In genomic region chr7:5296627-5297226, GRCh38 we compare ENCODE assay signal across 8 cellular contexts. TPM values are rescaled to one million over a fixed set of nuclear protein-coding genes. Genes with fewer than 3 reads are reported as not detected.
DNase-seq lines count a peak whose midpoint lies in the region; ATAC-seq and TF ChIP-seq lines count a peak whose summit lies in the region.

No MANE protein-coding gene starts in this region.

- no peak for TF ChIP-seq CTCF in CD4-positive, alpha-beta T cell (IDR thresholded peaks at IDR 0.05)
- TF ChIP-seq CTCF in thyroid gland (IDR thresholded peaks at IDR 0.05) = no peak
- no peak for TF ChIP-seq CTCF in esophagus muscularis mucosa (IDR thresholded peaks at IDR 0.05)

- peaks cover 13% of the 10 kb centered on the region for H3K4me1 Mint-ChIP-seq in CD4-positive, alpha-beta T cell (ENCODE audit: low read depth)

- H3K36me3 ChIP-seq in thyroid gland = no peaks in the 10 kb centered on the region
- H3K36me3 ChIP-seq in esophagus muscularis mucosa = no peaks in the 10 kb centered on the region

- 68 to 69% methylated on average over 30 to 33 of the region's 47 CpGs for WGBS in thyroid gland, 2 donors
- WGBS in esophagus muscularis mucosa = 8% methylated on average over 20 of the region's 47 CpGs

- TF ChIP-seq EP300 in Ishikawa (IDR thresholded peaks at IDR 0.05; ENCODE audit: borderline replicate concordance) (no peak), esophagus muscularis mucosa (IDR thresholded peaks at IDR 0.05) (no peak)

- POLR2A ChIA-PET in CD4-positive, alpha-beta T cell (lab: Charles Lee) = interaction anchor here (0.6 to 1.4 kb wide), 3 partner anchors 17 to 615 kb away, joined by 3 to 4 read pairs (median 3); no protein-coding TSS in a partner anchor

- H3K4me1 ChIP-seq in thyroid gland (no peaks in the 10 kb centered on the region), esophagus muscularis mucosa (peaks cover 0 to 8% (median 7%) of the 10 kb centered on the region in 4 donors)

- no peaks in the 10 kb centered on the region for H3K27me3 ChIP-seq in CD4-positive, alpha-beta T cell (ENCODE audit: control insufficient read depth, insufficient read depth, low read length)
- H3K27me3 ChIP-seq in thyroid gland = no peaks in the 10 kb centered on the region
- peaks cover 0 to 31% (median 0%) of the 10 kb centered on the region in 4 donors for H3K27me3 ChIP-seq in esophagus muscularis mucosa

- peak; percentile 52 to 80 (median 64) for DNase-seq in CD4-positive, alpha-beta T cell
- DNase-seq in activated CD8-positive, alpha-beta memory T cell treated with anti-CD3 and anti-CD28 coated beads, Interleukin-2, amount 50 U/mL, for 1 hour (ENCODE audit: extremely low read depth) = peak; percentile 44
- peak; percentile 24 to 47 for DNase-seq in stimulated activated CD8-positive, alpha-beta memory T cell treated with anti-CD3 and anti-CD28 coated beads, Interleukin-7, amount 100 ng/mL, for 1 hour (ENCODE audit: low read depth in 2 of 2)
- DNase-seq in thyroid gland (no peak), esophagus muscularis mucosa (ENCODE audit: extremely low spot score) (no peak)

- H3K27me3 Mint-ChIP-seq in CD4-positive, alpha-beta T cell = no peaks in the 10 kb centered on the region

- peaks cover 14% of the 10 kb centered on the region for H3K9me3 ChIP-seq in CD4-positive, alpha-beta T cell (ENCODE audit: control insufficient read depth, low read length)
- H3K9me3 ChIP-seq in iPS-18c (ENCODE audit: control insufficient read depth, insufficient read depth, low read length) = no peaks in the 10 kb centered on the region
- H3K9me3 ChIP-seq in thyroid gland = no peaks in the 10 kb centered on the region
- no peaks in the 10 kb centered on the region for H3K9me3 ChIP-seq in esophagus muscularis mucosa

- H3K27ac Mint-ChIP-seq in CD4-positive, alpha-beta T cell = peak overlapping the region; percentile 59

- H3K9me3 Mint-ChIP-seq in CD4-positive, alpha-beta T cell = no peaks in the 10 kb centered on the region

- peak overlapping the region; percentile 41 for H3K4me3 ChIP-seq in iPS-18c (ENCODE audit: insufficient read depth, low read depth, low read length)
- H3K4me3 ChIP-seq in thyroid gland (replicated peaks in 1 of 3) = no peak overlapping the region
- peak overlapping the region in 2 of 4 donors; percentile 16 to 22 for H3K4me3 ChIP-seq in esophagus muscularis mucosa

- TF ChIP-seq POLR2A in thyroid gland (IDR thresholded peaks at IDR 0.05) (no peak), esophagus muscularis mucosa (IDR thresholded peaks at IDR 0.05; ENCODE audit: low read depth) (no peak)

- intact Hi-C loops in CD4-positive, alpha-beta T cell (cut with DNase I, micrococcal nuclease) = no loop called here
- intact Hi-C loops in thyroid gland (cut with DNase I) (no loop called here), esophagus muscularis mucosa (cut with DNase I) (no loop called here)

- no peak for TF ChIP-seq RAD21 in Ishikawa (IDR thresholded peaks at IDR 0.05; ENCODE audit: low read depth)

- CTCF ChIA-PET in CD4-positive, alpha-beta T cell (lab: Charles Lee) = no interaction called here

- ATAC-seq in CD4-positive, alpha-beta T cell (ENCODE audit: poor library complexity) = peak; percentile 90
- ATAC-seq in HG03521 (IDR thresholded peaks at IDR 0.05; ENCODE audit: unreplicated experiment) = no peak

- H3K4me3 Mint-ChIP-seq in CD4-positive, alpha-beta T cell = peak overlapping the region; percentile 82

- no peaks in the 10 kb centered on the region for H3K36me3 Mint-ChIP-seq in CD4-positive, alpha-beta T cell (ENCODE audit: low read depth)

- H3K27ac ChIP-seq in CD4-positive, alpha-beta T cell (ENCODE audit: low read depth, low read length) = no peak overlapping the region
- no peak overlapping the region for H3K27ac ChIP-seq in thyroid gland
- no peak overlapping the region for H3K27ac ChIP-seq in esophagus muscularis mucosa (replicated peaks in 1 of 4)

TF ChIP-seq in Ishikawa, 13 proteins besides CTCF, POLR2A, EP300 and RAD21:
- TF ChIP-seq EGR1 (IDR thresholded peaks at IDR 0.05) (0 out of 2 replicates have a peak, but pooled peaks have one; percentile 40), CEBPB (IDR thresholded peaks at IDR 0.05) (no peak), MAX (IDR thresholded peaks at IDR 0.05) (peak; percentile 69; the same call in 1 of the 2 replicates), USF1 (IDR thresholded peaks at IDR 0.05) (no peak)
TF ChIP-seq in Ishikawa: peak in this region for 2.

RNA-seq across cellular contexts. Expression of gene SLC29A4, which starts 14.0 kb away (rescaled TPM):
- total RNA-seq in CD4-positive, alpha-beta T cell = 1 to 10 TPM in 1 of 2 experiments, under 1 TPM in 1; 0.39 to 1.1 TPM
- total RNA-seq in thyroid gland = 10 to 100 TPM in 3 of 4 donors, 1 to 10 TPM in 1; 8.5 to 23.2 (median 14.4) TPM
- 1 to 10 TPM; 2.5 to 6.3 (median 4.1) TPM for total RNA-seq in esophagus muscularis mucosa

Comparison
In these comparisons a context has a peak if more than half of its experiments do, and no peak if none do; other contexts are left out.
1. DNase-seq: peak in CD4-positive, alpha-beta T cell (10 of 10), activated CD8-positive, alpha-beta memory T cell treated with anti-CD3 and anti-CD28 coated beads, Interleukin-2, amount 50 U/mL, for 1 hour (single experiment) and stimulated activated CD8-positive, alpha-beta memory T cell treated with anti-CD3 and anti-CD28 coated beads, Interleukin-7, amount 100 ng/mL, for 1 hour (2 of 2); none in thyroid gland (0 of 2) and esophagus muscularis mucosa (single experiment).